Comparison of ENCODE assay signal across 8 cellular contexts in genomic region chr1:26889580-26890466, GRCh38. TPM values are rescaled to one million over a fixed set of nuclear protein-coding genes. Genes with fewer than 3 reads are reported as not detected.
A peak's percentile ranks its signal among the peaks of the same experiment; 100 is the strongest.
DNase-seq lines count a peak whose midpoint lies in the region; ATAC-seq and TF ChIP-seq lines count a peak whose summit lies in the region.

GPN2 (minus strand) TSS chr1:26890283; CDS start chr1:26890096, 187 bp downstream.

- DNase-seq in EH (ENCODE audit: low read depth), result peak; percentile 81
- DNase-seq in GM23248, result peak; percentile 90
- DNase-seq in Kasumi-1 (lab: John Stamatoyannopoulos, UW), result peak; percentile 83 to 84
- no peak for DNase-seq in SK-N-MC (ENCODE audit: low read depth, low spot score)
- peak; percentile 88 for DNase-seq in activated naive CD4-positive, alpha-beta T cell treated with anti-CD3 and anti-CD28 coated beads, Interleukin-2, amount 10 ng/mL, durations not matched to agents 7 days and 5 days
- DNase-seq in nucleus accumbens (lab: John Stamatoyannopoulos, UW), result peak in 55 of 56 donors; percentile 11 to 90 (median 71)
- peak; percentile 89 for DNase-seq in superior temporal gyrus (ENCODE audit: extremely low spot score)

- H3K4me1 ChIP-seq in GM23248 (ENCODE audit: insufficient read depth) (peaks cover 14% of the 10 kb centered on the region), gastroesophageal sphincter (peaks cover 3 to 38% (median 17%) of the 10 kb centered on the region in 3 donors)

- in situ Hi-C loops in GM23248 (cut with MboI), result no loop called here

- no peak for TF ChIP-seq CTCF in gastroesophageal sphincter (IDR thresholded peaks at IDR 0.05)

- H3K9me2 ChIP-seq in GM23248 (ENCODE audit: insufficient read depth), result no peaks in the 10 kb centered on the region

- peaks cover 13% of the 10 kb centered on the region; the same call in 1 of the 2 replicates for H3F3A ChIP-seq in GM23248 (ENCODE audit: insufficient read depth)

- TF ChIP-seq POLR2A in gastroesophageal sphincter (IDR thresholded peaks at IDR 0.05), result peak; percentile 58 to 64

- peak; percentile 89 for ATAC-seq in gastroesophageal sphincter

- peak within 1 kb of the TSS; percentile 93 for H3K27ac Mint-ChIP-seq in activated naive CD4-positive, alpha-beta T cell treated with anti-CD3 and anti-CD28 coated beads, Interleukin-2, amount 10 ng/mL, durations not matched to agents 7 days and 5 days

- H3K4me3 Mint-ChIP-seq in activated naive CD4-positive, alpha-beta T cell treated with anti-CD3 and anti-CD28 coated beads, Interleukin-2, amount 10 ng/mL, durations not matched to agents 7 days and 5 days, result peak within 1 kb of the TSS; percentile 96

- H3K27ac ChIP-seq in GM23248 (peak within 1 kb of the TSS; percentile 80), SK-N-MC (peak within 1 kb of the TSS; percentile 90), gastroesophageal sphincter (peak within 1 kb of the TSS; percentile 79 to 98 (median 90))

- H2AFZ ChIP-seq in GM23248, result peak within 1 kb of the TSS; percentile 90

- H3K27me3 Mint-ChIP-seq in activated naive CD4-positive, alpha-beta T cell treated with anti-CD3 and anti-CD28 coated beads, Interleukin-2, amount 10 ng/mL, durations not matched to agents 7 days and 5 days, result no peaks in the 10 kb centered on the region

- H3K36me3 ChIP-seq in GM23248 (ENCODE audit: low read depth) (peaks cover 33% of the 10 kb centered on the region), SK-N-MC (ENCODE audit: insufficient read depth, low read length) (peaks cover 51% of the 10 kb centered on the region), gastroesophageal sphincter (peaks cover 0 to 82% of the 10 kb centered on the region in 2 donors)

- H3K79me2 ChIP-seq in GM23248 (ENCODE audit: insufficient read depth), result peaks cover 57% of the 10 kb centered on the region

- H3K4me2 ChIP-seq in GM23248 (ENCODE audit: unreplicated experiment), result peak within 1 kb of the TSS; percentile 98

- H3K9ac ChIP-seq in GM23248, result peak within 1 kb of the TSS; percentile 93
- peak within 1 kb of the TSS; percentile 96 for H3K9ac ChIP-seq in SK-N-MC (ENCODE audit: insufficient read length)

- peak within 1 kb of the TSS; percentile 89 for H3K4me3 ChIP-seq in GM23248
- H3K4me3 ChIP-seq in SK-N-MC, result peak within 1 kb of the TSS; percentile 98
- H3K4me3 ChIP-seq in gastroesophageal sphincter, result peak within 1 kb of the TSS; percentile 67 to 96

- peaks cover 58% of the 10 kb centered on the region for H3K36me3 Mint-ChIP-seq in activated naive CD4-positive, alpha-beta T cell treated with anti-CD3 and anti-CD28 coated beads, Interleukin-2, amount 10 ng/mL, durations not matched to agents 7 days and 5 days

- H4K20me1 ChIP-seq in GM23248 (ENCODE audit: insufficient read depth), result no peaks in the 10 kb centered on the region

- H3K27me3 ChIP-seq in GM23248 (replicated peaks; ENCODE audit: insufficient read depth), result no peaks in the 10 kb centered on the region
- H3K27me3 ChIP-seq in gastroesophageal sphincter, result no peaks in the 10 kb centered on the region

- no peak for TF ChIP-seq EP300 in gastroesophageal sphincter (IDR thresholded peaks at IDR 0.05)

- CTCF ChIA-PET in activated naive CD4-positive, alpha-beta T cell treated with anti-CD3 and anti-CD28 coated beads, Interleukin-2, amount 10 ng/mL, durations not matched to agents 7 days and 5 days (lab: Charles Lee), result interaction anchor here (0.7 to 2.3 kb wide), 8 partner anchors 9 to 80 kb away, joined by 3 to 8 read pairs (median 4); partner anchors contain the start of gene GPATCH3

- H3K9me3 ChIP-seq in GM23248 (ENCODE audit: low read depth) (no peaks in the 10 kb centered on the region), SK-N-MC (ENCODE audit: low read depth, low read length) (no peaks in the 10 kb centered on the region), gastroesophageal sphincter (no peaks in the 10 kb centered on the region)

- peaks cover 36% of the 10 kb centered on the region for H3K4me1 Mint-ChIP-seq in activated naive CD4-positive, alpha-beta T cell treated with anti-CD3 and anti-CD28 coated beads, Interleukin-2, amount 10 ng/mL, durations not matched to agents 7 days and 5 days

- no peaks in the 10 kb centered on the region for H3K9me3 Mint-ChIP-seq in activated naive CD4-positive, alpha-beta T cell treated with anti-CD3 and anti-CD28 coated beads, Interleukin-2, amount 10 ng/mL, durations not matched to agents 7 days and 5 days

- 3% methylated on average over 87 to 89 of the region's 89 CpGs for WGBS in GM23248 (ENCODE audit: low coverage in 1 of 2, low lambda C conversion rate in 2 of 2, missing lambda C conversion rate in 2 of 2), 2 experiments
- 1 to 3% methylated on average over 8 to 21 of the region's 89 CpGs for WGBS in gastroesophageal sphincter (ENCODE audit: low coverage in 1 of 2), 2 donors

RNA-seq across cellular contexts. Expression of gene GPN2, which starts in this region (rescaled TPM):
- 11.9 and 12.1 TPM in 2 replicates for total RNA-seq in GM23248 (2014; rRNA removed; shearing (Covaris generic))
- polyA plus RNA-seq in GM23248 (2016; fragmentation: Nextera tagmentation; extraction: Ambion mirVana), result 26.3 and 27.9 TPM in 2 replicates
- 10 to 100 TPM; 10.4 to 17.3 (median 12.8) TPM for total RNA-seq in gastroesophageal sphincter
